Comparison of ENCODE assay signal across 15 cellular contexts in the genomic region with DNA sequence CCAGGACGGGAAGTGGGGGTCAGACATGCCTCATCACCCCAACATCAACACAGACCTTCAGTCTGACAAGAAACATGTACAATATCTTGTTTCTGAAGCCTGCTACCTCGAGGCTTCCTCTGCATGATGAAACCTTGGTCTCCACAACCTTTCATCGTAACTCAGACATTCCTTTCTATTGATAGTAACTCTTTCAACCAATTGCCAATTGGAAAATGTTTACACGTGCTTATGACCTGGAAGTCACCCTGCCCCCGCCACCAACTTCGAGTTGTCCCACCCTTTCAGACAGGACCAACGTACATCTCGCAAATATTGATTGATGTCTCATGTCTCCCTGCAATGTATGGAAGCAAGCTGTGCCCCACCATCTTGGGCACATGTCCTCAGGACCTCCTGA.
DNase-seq lines count a peak whose midpoint lies in the region; ATAC-seq and TF ChIP-seq lines count a peak whose summit lies in the region.
"Had no signal": no experiment of that assay in that cellular context is flagged by ENCODE, and none has a peak within 500 bp of the region (broad histone marks: within the 10 kb centered on the region; RNA-seq: fewer than 3 reads in every experiment).

No MANE protein-coding gene starts in this region.

- H3K4me1 ChIP-seq in MM.1S (ENCODE audit: low read length) (no peaks in the 10 kb centered on the region), duodenal mucosa (ENCODE audit: control insufficient read depth in 1 of 2, insufficient read depth in 2 of 2, low read length in 2 of 2) (peaks cover 10 to 12% of the 10 kb centered on the region in 2 donors), parathyroid adenoma (peaks cover 19% of the 10 kb centered on the region)
- H3K4me1 ChIP-seq: spleen had no signal

- H3K36me3 ChIP-seq in MM.1S (replicated peaks; ENCODE audit: insufficient read depth, low read length), result no peaks in the 10 kb centered on the region
- no peaks in the 10 kb centered on the region for H3K36me3 ChIP-seq in duodenal mucosa (ENCODE audit: control insufficient read depth in 1 of 2, insufficient read depth in 2 of 2, low read length in 2 of 2)
- H3K36me3 ChIP-seq in parathyroid adenoma (ENCODE audit: control insufficient read depth, insufficient read depth, low read length), result no peaks in the 10 kb centered on the region
- H3K36me3 ChIP-seq: ovary, spleen, vagina had no signal

- no peaks in the 10 kb centered on the region for H3K27me3 Mint-ChIP-seq in Calu3 (ENCODE audit: unreplicated experiment)

- H3K9me3 Mint-ChIP-seq in Calu3 (ENCODE audit: low read depth, unreplicated experiment), result peaks cover 3% of the 10 kb centered on the region

- 0 out of 2 replicates have a peak overlapping the region, but pooled peaks have one; percentile 40 for H2AFZ ChIP-seq in MM.1S (ENCODE audit: low read length)
- H2AFZ ChIP-seq in parathyroid adenoma, result no peak overlapping the region

- peak overlapping the region; percentile 70 for H3K27ac Mint-ChIP-seq in Calu3 (ENCODE audit: unreplicated experiment)
- H3K27ac Mint-ChIP-seq: stimulated activated naive B cell treated with anti-CD40 and anti-IgM and Interleukin-4, amounts not matched to agents 10 μg/mL and 1 μg/mL and 100 μg/mL, for 72 hours; T-cell had no signal

- TF ChIP-seq CTCF in Calu3 (IDR thresholded peaks at IDR 0.05; ENCODE audit: unreplicated experiment), result no peak
- no peak for TF ChIP-seq CTCF in MM.1S (IDR thresholded peaks at IDR 0.05; ENCODE audit: low read length)
- no peak for TF ChIP-seq CTCF in parathyroid adenoma (IDR thresholded peaks at IDR 0.05)

- ATAC-seq in GM19455 (IDR thresholded peaks at IDR 0.05; ENCODE audit: unreplicated experiment) (no peak), HG02885 (IDR thresholded peaks at IDR 0.05; ENCODE audit: poor library complexity, unreplicated experiment) (no peak), HG03521 (IDR thresholded peaks at IDR 0.05; ENCODE audit: unreplicated experiment) (no peak)
- ATAC-seq: stimulated activated naive B cell treated with anti-CD40 and anti-IgM and Interleukin-4, amounts not matched to agents 10 μg/mL and 1 μg/mL and 100 μg/mL, for 72 hours; T-cell had no signal

- H3K4me2 ChIP-seq in MM.1S (ENCODE audit: low read depth, low read length) (no peak overlapping the region), parathyroid adenoma (ENCODE audit: low read length) (no peak overlapping the region)

- H3K9ac ChIP-seq in MM.1S (ENCODE audit: low read length) (no peak overlapping the region), duodenal mucosa (ENCODE audit: low read depth in 1 of 2, low read length in 2 of 2) (no peak overlapping the region), parathyroid adenoma (no peak overlapping the region)

- H4K20me1 ChIP-seq in MM.1S (ENCODE audit: insufficient read depth, low read length), result no peaks in the 10 kb centered on the region

- H3K36me3 Mint-ChIP-seq in Calu3 (ENCODE audit: insufficient read depth, unreplicated experiment), result peaks cover 9% of the 10 kb centered on the region
- H3K36me3 Mint-ChIP-seq: T-cell had no signal

- H3K27me3 ChIP-seq in MM.1S (replicated peaks; ENCODE audit: insufficient read depth, low read length) (no peaks in the 10 kb centered on the region), duodenal mucosa (ENCODE audit: control insufficient read depth in 1 of 2, insufficient read depth in 2 of 2, low read length in 2 of 2) (no peaks in the 10 kb centered on the region), parathyroid adenoma (ENCODE audit: control insufficient read depth, insufficient read depth, low read length) (no peaks in the 10 kb centered on the region)
- H3K27me3 ChIP-seq: ovary, spleen, vagina had no signal

- H3K27ac ChIP-seq in MM.1S (ENCODE audit: low read length) (no peak overlapping the region), duodenal mucosa (ENCODE audit: low read depth, low read length) (peak overlapping the region; percentile 17), parathyroid adenoma (peak overlapping the region; percentile 91)
- H3K27ac ChIP-seq: spleen, vagina had no signal

- H3K9me3 ChIP-seq in MM.1S (replicated peaks; ENCODE audit: insufficient read depth, low read length) (no peaks in the 10 kb centered on the region), duodenal mucosa (ENCODE audit: control insufficient read depth in 1 of 2, low read length in 2 of 2) (no peaks in the 10 kb centered on the region), parathyroid adenoma (ENCODE audit: control insufficient read depth, low read length) (no peaks in the 10 kb centered on the region)
- H3K9me3 ChIP-seq: ovary, vagina had no signal

- no peaks in the 10 kb centered on the region for H3K9me2 ChIP-seq in MM.1S (replicated peaks; ENCODE audit: insufficient read depth, low read length)

- DNase-seq in Calu3 (no peak), MM.1S (no peak), GF-D8 (lab: John Stamatoyannopoulos, UW) (no peak)
- DNase-seq: activated effector memory CD4-positive, alpha-beta T cell treated with Interleukin-2 at 50 U/mL for 16 hours; anterior cingulate cortex; spleen; stimulated activated naive B cell treated with anti-CD40 and anti-IgM and Interleukin-4, amounts not matched to agents 10 μg/mL and 1 μg/mL and 100 μg/mL, for 72 hours; T-cell had no signal

- H3K4me3 Mint-ChIP-seq in Calu3 (ENCODE audit: low read depth, unreplicated experiment), result no peak overlapping the region
- H3K4me3 Mint-ChIP-seq: stimulated activated naive B cell treated with anti-CD40 and anti-IgM and Interleukin-4, amounts not matched to agents 10 μg/mL and 1 μg/mL and 100 μg/mL, for 72 hours; T-cell had no signal

- no TSS peak for BruUV-seq in Calu3 (replicated peaks; lab: Mats Ljungman, UMichigan)

- CTCF ChIA-PET in Calu3 (lab: Charles Lee), result interaction anchor here (0.6 kb wide), 1 partner anchor 429 kb away, joined by 5 read pairs; no protein-coding TSS in a partner anchor

- H3K79me2 ChIP-seq in MM.1S (ENCODE audit: low read length) (no peaks in the 10 kb centered on the region), parathyroid adenoma (no peaks in the 10 kb centered on the region)

- H3F3A ChIP-seq in MM.1S (ENCODE audit: insufficient read depth, low read length), result no peaks in the 10 kb centered on the region

- intact Hi-C loops in Calu3 (cut with micrococcal nuclease; ENCODE audit: unreplicated experiment), result no loop called here

- no peak overlapping the region for H3K4me3 ChIP-seq in MM.1S (ENCODE audit: low read length)
- H3K4me3 ChIP-seq in duodenal mucosa (ENCODE audit: low read depth in 1 of 2, low read length in 2 of 2), result no peak overlapping the region
- no peak overlapping the region for H3K4me3 ChIP-seq in parathyroid adenoma (ENCODE audit: low read depth, low read length)
- H3K4me3 ChIP-seq: ovary, spleen, vagina had no signal

- no peaks in the 10 kb centered on the region for H3K4me1 Mint-ChIP-seq in Calu3 (ENCODE audit: low read depth, unreplicated experiment)
- H3K4me1 Mint-ChIP-seq: stimulated activated naive B cell treated with anti-CD40 and anti-IgM and Interleukin-4, amounts not matched to agents 10 μg/mL and 1 μg/mL and 100 μg/mL, for 72 hours; T-cell had no signal
